ENCODE assay signal across 12 cellular contexts in genomic region chr4:184409911-184410692, GRCh38.
DNase-seq lines count a peak whose midpoint lies in the region; ATAC-seq, FAIRE-seq and TF ChIP-seq lines count a peak whose summit lies in the region.
"Had no signal": no experiment of that assay in that cellular context is flagged by ENCODE, and none has a peak within 500 bp of the region (broad histone marks: within the 10 kb centered on the region; RNA-seq: fewer than 3 reads in every experiment).

No MANE protein-coding gene starts in this region.

- H3K4me1 Mint-ChIP-seq in activated naive CD8-positive, alpha-beta T cell treated with anti-CD3 and anti-CD28 coated beads, Interleukin-2, amount 50 U/mL, for 24 hours = peaks cover 61% of the 10 kb centered on the region

- H3K4me1 ChIP-seq in ascending aorta = peaks cover 0 to 4% of the 10 kb centered on the region in 2 donors
- H3K4me1 ChIP-seq: breast epithelium had no signal

- TF ChIP-seq POLR2A in GM12892 (IDR thresholded peaks at IDR 0.05; ENCODE audit: low read depth, low read length) = no peak

- H3K36me3 Mint-ChIP-seq in activated naive CD8-positive, alpha-beta T cell treated with anti-CD3 and anti-CD28 coated beads, Interleukin-2, amount 50 U/mL, for 24 hours (ENCODE audit: low read depth) = peaks cover 30% of the 10 kb centered on the region

- H3K4me3 Mint-ChIP-seq in activated naive CD8-positive, alpha-beta T cell treated with anti-CD3 and anti-CD28 coated beads, Interleukin-2, amount 50 U/mL, for 24 hours = peak overlapping the region; percentile 57
- H3K4me3 Mint-ChIP-seq: type B pancreatic cell had no signal

- H3K4me3 ChIP-seq in ascending aorta = no peak overlapping the region
- H3K4me3 ChIP-seq: breast epithelium had no signal

- no peaks in the 10 kb centered on the region for H3K9me3 ChIP-seq in ascending aorta
- H3K9me3 ChIP-seq: breast epithelium had no signal

- intact Hi-C loops in ascending aorta (cut with DNase I) = loop anchor here (5.0 kb wide), 1 partner anchor 37 kb away; no protein-coding TSS in a partner anchor

- H3K27me3 ChIP-seq in ascending aorta = no peaks in the 10 kb centered on the region
- H3K27me3 ChIP-seq: breast epithelium had no signal

- H3K36me3 ChIP-seq in ascending aorta = peaks cover 22 to 70% of the 10 kb centered on the region in 2 donors
- H3K36me3 ChIP-seq: breast epithelium had no signal

- H3K27ac ChIP-seq in ascending aorta = no peak overlapping the region

- no peaks in the 10 kb centered on the region for H3K9me3 Mint-ChIP-seq in activated naive CD8-positive, alpha-beta T cell treated with anti-CD3 and anti-CD28 coated beads, Interleukin-2, amount 50 U/mL, for 24 hours
- H3K9me3 Mint-ChIP-seq: type B pancreatic cell had no signal

- FAIRE-seq in GM12892 (lab: Jason Lieb, UNC) = no peak
- FAIRE-seq: RCC 7860 had no signal

- no peaks in the 10 kb centered on the region for H3K27me3 Mint-ChIP-seq in activated naive CD8-positive, alpha-beta T cell treated with anti-CD3 and anti-CD28 coated beads, Interleukin-2, amount 50 U/mL, for 24 hours
- H3K27me3 Mint-ChIP-seq: type B pancreatic cell had no signal

- peak overlapping the region; percentile 85 for H3K27ac Mint-ChIP-seq in activated naive CD8-positive, alpha-beta T cell treated with anti-CD3 and anti-CD28 coated beads, Interleukin-2, amount 50 U/mL, for 24 hours
- H3K27ac Mint-ChIP-seq: type B pancreatic cell had no signal

- TF ChIP-seq CTCF in ascending aorta (IDR thresholded peaks at IDR 0.05) = no peak

- ATAC-seq in activated naive CD8-positive, alpha-beta T cell treated with anti-CD3 and anti-CD28 coated beads, Interleukin-2, amount 50 U/mL, for 24 hours = peak; percentile 29
- peak; percentile 31 for ATAC-seq in stimulated activated naive CD8-positive, alpha-beta T cell treated with anti-CD3 and anti-CD28 coated beads, Interleukin-15, Interleukin-2, amounts not matched to agents 100 U/mL and 50 U/mL, for 24 hours
- ATAC-seq: sciatic nerve had no signal

- peak; percentile 33 for DNase-seq in activated naive CD4-positive, alpha-beta T cell treated with Interleukin-2 at 50 U/mL for 16 hours
- no peak for DNase-seq in activated naive CD4-positive, alpha-beta T cell treated with anti-CD3 and anti-CD28 coated beads, Interleukin-2, amount 50 U/mL, for 16 hours
- DNase-seq in NAMALWA (ENCODE audit: low spot score) (peak; percentile 50), AG20443 (ENCODE audit: low spot score) (no peak), GM12892 (ENCODE audit: insufficient read length) (no peak), ascending aorta (ENCODE audit: low spot score in 2 of 2) (no peak)
- peak; percentile 42 for DNase-seq in activated naive CD8-positive, alpha-beta T cell treated with anti-CD3 and anti-CD28 coated beads, Interleukin-2, amount 50 U/mL, for 24 hours
- peak; percentile 50 for DNase-seq in stimulated activated naive CD8-positive, alpha-beta T cell treated with anti-CD3 and anti-CD28 coated beads, Interleukin-15, Interleukin-2, amounts not matched to agents 100 U/mL and 50 U/mL, for 24 hours

Comparison
In these comparisons a context has a peak if more than half of its experiments do, and no peak if none do; other contexts are left out.
1. DNase-seq: peak in activated naive CD4-positive, alpha-beta T cell treated with Interleukin-2 at 50 U/mL for 16 hours (single experiment), NAMALWA (single experiment), activated naive CD8-positive, alpha-beta T cell treated with anti-CD3 and anti-CD28 coated beads, Interleukin-2, amount 50 U/mL, for 24 hours (single experiment) and stimulated activated naive CD8-positive, alpha-beta T cell treated with anti-CD3 and anti-CD28 coated beads, Interleukin-15, Interleukin-2, amounts not matched to agents 100 U/mL and 50 U/mL, for 24 hours (single experiment); none in activated naive CD4-positive, alpha-beta T cell treated with anti-CD3 and anti-CD28 coated beads, Interleukin-2, amount 50 U/mL, for 16 hours (single experiment), AG20443 (single experiment), GM12892 (single experiment) and ascending aorta (0 of 2).